Comparison of ENCODE assay signal across 12 cellular contexts in the genomic region with DNA sequence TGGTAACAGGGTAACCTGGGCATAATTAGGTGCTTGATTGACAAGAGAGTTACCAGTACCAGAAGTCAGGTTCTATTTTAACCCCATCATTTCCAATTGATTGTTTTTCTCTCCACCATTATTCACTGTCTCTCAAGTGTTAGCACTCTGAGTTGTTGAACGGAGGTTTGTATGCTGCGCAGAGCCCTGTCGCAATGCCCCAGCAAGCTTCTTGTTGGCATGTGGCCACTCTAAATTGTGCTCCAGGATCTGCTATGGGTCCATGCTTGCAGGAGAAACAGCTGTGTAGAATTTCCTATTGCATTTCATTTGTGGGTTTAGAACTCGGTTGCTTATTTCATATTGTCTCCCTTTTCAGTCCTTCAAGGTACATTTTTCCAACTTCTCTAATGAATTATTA.
DNase-seq lines count a peak whose midpoint lies in the region; ATAC-seq and TF ChIP-seq lines count a peak whose summit lies in the region.
"Had no signal": no experiment of that assay in that cellular context is flagged by ENCODE, and none has a peak within 500 bp of the region (broad histone marks: within the 10 kb centered on the region; RNA-seq: fewer than 3 reads in every experiment).

No MANE protein-coding gene starts in this region.

- TF ChIP-seq CTCF in VCaP (conservative IDR thresholded peaks at IDR 0.05), result no peak
- TF ChIP-seq CTCF in left ventricle myocardium inferior (IDR thresholded peaks at IDR 0.05; ENCODE audit: borderline replicate concordance), result no peak
- TF ChIP-seq CTCF in brain microvascular endothelial cell (IDR thresholded peaks at IDR 0.05; ENCODE audit: low read depth, low read length, missing control alignments), result no peak

- ATAC-seq in HG03378 (IDR thresholded peaks at IDR 0.05; ENCODE audit: unreplicated experiment), result no peak
- ATAC-seq: CD8-positive, alpha-beta T cell had no signal

- in situ Hi-C loops in brain microvascular endothelial cell (cut with HindIII; ENCODE audit: low pct_ligation_motif_present, low sequenced_read_pairs), result loop anchor here (25.0 kb wide), 1 partner anchor 185 kb away; the partner anchor contains the start of gene AFF1

- H3K27ac ChIP-seq in VCaP (peak overlapping the region; percentile 88), left ventricle myocardium inferior (replicated peaks) (peak overlapping the region; percentile 86), skin epidermis (peak overlapping the region in 18 of 21 experiments; percentile 20 to 87 (median 70)), brain microvascular endothelial cell (no peak overlapping the region)
- H3K27ac ChIP-seq: SJCRH30 had no signal

- peaks cover 60% of the 10 kb centered on the region for H3K36me3 ChIP-seq in left ventricle myocardium inferior
- H3K36me3 ChIP-seq in brain microvascular endothelial cell (replicated peaks), result peaks cover 11% of the 10 kb centered on the region

- intact Hi-C loops in left ventricle myocardium inferior (cut with micrococcal nuclease), result no loop called here

- H3K4me3 ChIP-seq in left ventricle myocardium inferior (no peak overlapping the region), skin epidermis (peak overlapping the region in 1 of 7 experiments; percentile 30), brain microvascular endothelial cell (ENCODE audit: low read depth, low read length) (no peak overlapping the region)
- H3K4me3 ChIP-seq: SJCRH30 had no signal

- H3K27me3 ChIP-seq in left ventricle myocardium inferior (ENCODE audit: low read depth) (no peaks in the 10 kb centered on the region), brain microvascular endothelial cell (replicated peaks) (no peaks in the 10 kb centered on the region)
- H3K27me3 ChIP-seq: SJCRH30 had no signal

- DNase-seq in Kasumi-1 (lab: John Stamatoyannopoulos, UW) (peak; percentile 47 to 57), left ventricle myocardium inferior (no peak), brain microvascular endothelial cell (no peak), UCSD-AML1 (lab: John Stamatoyannopoulos, UW; ENCODE audit: unreplicated experiment) (no peak), NK-92 (lab: John Stamatoyannopoulos, UW; ENCODE audit: unreplicated experiment) (no peak)
- DNase-seq: CD8-positive, alpha-beta T cell; endodermal cell; NCI-H82; SJCRH30 had no signal

- H3K4me1 ChIP-seq in left ventricle myocardium inferior, result peaks cover 64% of the 10 kb centered on the region

- H3K9me3 ChIP-seq in left ventricle myocardium inferior (replicated peaks), result no peaks in the 10 kb centered on the region
- H3K9me3 ChIP-seq: SJCRH30 had no signal

Comparison
In these comparisons a context has a peak if more than half of its experiments do, and no peak if none do; other contexts are left out.
1. DNase-seq: peak in Kasumi-1 (2 of 2); none in left ventricle myocardium inferior (single experiment), brain microvascular endothelial cell (single experiment), UCSD-AML1 (single experiment) and NK-92 (single experiment).